ENCODE assay signal across 21 cellular contexts in genomic region chr2:100066246-100066645, GRCh38.
"Had no signal": no experiment of that assay in that cellular context is flagged by ENCODE, and none has a peak within 500 bp of the region (broad histone marks: within the 10 kb centered on the region; RNA-seq: fewer than 3 reads in every experiment).

No MANE protein-coding gene starts in this region.

- H3K4me1 ChIP-seq: parathyroid adenoma, sigmoid colon had no signal

- DNase-seq: activated CD4-positive, alpha-beta memory T cell treated with anti-CD3 and anti-CD28 coated beads, Interleukin-2, amount 10 ng/mL, durations not matched to agents 7 days and 5 days; activated CD4-positive, alpha-beta T cell treated with anti-CD3 and anti-CD28 coated beads for 48 hours; activated CD4-positive, CD25-positive, alpha-beta regulatory T cell; activated CD8-positive, alpha-beta memory T cell treated with anti-CD3 and anti-CD28 coated beads, Interleukin-2, amount 10 ng/mL, durations not matched to agents 7 days and 5 days; activated naive CD4-positive, alpha-beta T cell treated with Interleukin-2 at 50 U/mL for 16 hours; activated naive CD8-positive, alpha-beta T cell treated with anti-CD3 and anti-CD28 coated beads, Interleukin-2, amount 10 ng/mL, durations not matched to agents 7 days and 5 days; amygdala; dorsolateral prefrontal cortex; foreskin fibroblast; left colon; naive thymus-derived CD4-positive, alpha-beta T cell; sigmoid colon; stimulated activated CD4-positive, alpha-beta T cell treated with anti-CD3 and anti-CD28 coated beads, Interleukin-4, amount 100 ng/mL, for 24 hours had no signal

- H3K9me3 ChIP-seq: sigmoid colon, thoracic aorta had no signal

- H3K27ac Mint-ChIP-seq: activated CD4-positive, alpha-beta memory T cell treated with anti-CD3 and anti-CD28 coated beads, Interleukin-2, amount 10 ng/mL, durations not matched to agents 7 days and 5 days; activated CD8-positive, alpha-beta memory T cell treated with anti-CD3 and anti-CD28 coated beads, Interleukin-2, amount 10 ng/mL, durations not matched to agents 7 days and 5 days; activated naive CD8-positive, alpha-beta T cell treated with anti-CD3 and anti-CD28 coated beads, Interleukin-2, amount 10 ng/mL, durations not matched to agents 7 days and 5 days; activated T-helper 17 cell treated with anti-CD3 and anti-CD28 coated beads, Interleukin-2, amount 50 U/mL, for 72 hours; naive thymus-derived CD4-positive, alpha-beta T cell; stimulated activated effector memory CD8-positive, alpha-beta T cell treated with anti-CD3 and anti-CD28 coated beads, Interleukin-12 subunit alpha, Interleukin-12 subunit beta, amount 100 ng/mL, for 72 hours had no signal

- H3K27ac ChIP-seq: cardiac muscle cell, dorsolateral prefrontal cortex, hepatocyte, parathyroid adenoma, sigmoid colon, thoracic aorta had no signal

- H3K36me3 ChIP-seq: cardiac muscle cell, sigmoid colon, thoracic aorta had no signal

- H3K4me3 Mint-ChIP-seq: activated CD4-positive, alpha-beta memory T cell treated with anti-CD3 and anti-CD28 coated beads, Interleukin-2, amount 10 ng/mL, durations not matched to agents 7 days and 5 days; activated CD8-positive, alpha-beta memory T cell treated with anti-CD3 and anti-CD28 coated beads, Interleukin-2, amount 10 ng/mL, durations not matched to agents 7 days and 5 days; activated naive CD8-positive, alpha-beta T cell treated with anti-CD3 and anti-CD28 coated beads, Interleukin-2, amount 10 ng/mL, durations not matched to agents 7 days and 5 days; activated T-helper 17 cell treated with anti-CD3 and anti-CD28 coated beads, Interleukin-2, amount 50 U/mL, for 72 hours; naive thymus-derived CD4-positive, alpha-beta T cell; stimulated activated effector memory CD8-positive, alpha-beta T cell treated with anti-CD3 and anti-CD28 coated beads, Interleukin-12 subunit alpha, Interleukin-12 subunit beta, amount 100 ng/mL, for 72 hours had no signal

- ATAC-seq: activated CD8-positive, alpha-beta memory T cell treated with anti-CD3 and anti-CD28 coated beads, Interleukin-2, amount 10 ng/mL, durations not matched to agents 7 days and 5 days; activated T-helper 17 cell treated with anti-CD3 and anti-CD28 coated beads, Interleukin-2, amount 50 U/mL, for 72 hours; left colon; naive thymus-derived CD4-positive, alpha-beta T cell; stimulated activated effector memory CD8-positive, alpha-beta T cell treated with anti-CD3 and anti-CD28 coated beads, Interleukin-12 subunit alpha, Interleukin-12 subunit beta, amount 100 ng/mL, for 72 hours had no signal

- H3K4me3 ChIP-seq: cardiac muscle cell, dorsolateral prefrontal cortex, hepatocyte, sigmoid colon, thoracic aorta had no signal

- FAIRE-seq: colon, islet of Langerhans had no signal

- H3K36me3 Mint-ChIP-seq: activated CD8-positive, alpha-beta memory T cell treated with anti-CD3 and anti-CD28 coated beads, Interleukin-2, amount 10 ng/mL, durations not matched to agents 7 days and 5 days; stimulated activated effector memory CD8-positive, alpha-beta T cell treated with anti-CD3 and anti-CD28 coated beads, Interleukin-12 subunit alpha, Interleukin-12 subunit beta, amount 100 ng/mL, for 72 hours had no signal

- H3K27me3 ChIP-seq: cardiac muscle cell, dorsolateral prefrontal cortex, hepatocyte, sigmoid colon had no signal
